9 cellular contexts compared by ENCODE assay signal in genomic region chr17:4327638-4328037, GRCh38. TPM values are rescaled to one million over a fixed set of nuclear protein-coding genes. Genes with fewer than 3 reads are reported as not detected.
DNase-seq lines count a peak whose midpoint lies in the region; ATAC-seq and TF ChIP-seq lines count a peak whose summit lies in the region.
"Had no signal": no experiment of that assay in that cellular context is flagged by ENCODE, and none has a peak within 500 bp of the region (broad histone marks: within the 10 kb centered on the region; RNA-seq: fewer than 3 reads in every experiment).

No MANE protein-coding gene starts in this region.

- no peak overlapping the region for H3K4me3 ChIP-seq in right atrium auricular region
- no peak overlapping the region for H3K4me3 ChIP-seq in ascending aorta

- peaks cover 0 to 27% of the 10 kb centered on the region in 2 donors for H3K4me1 ChIP-seq in right atrium auricular region
- H3K4me1 ChIP-seq in ascending aorta, result peaks cover 0 to 12% of the 10 kb centered on the region in 2 donors

- ATAC-seq in Right ventricle myocardium superior (ENCODE audit: poor library complexity) (peak; percentile 55), GM18517 (IDR thresholded peaks at IDR 0.05; ENCODE audit: unreplicated experiment) (no peak)
- ATAC-seq in stimulated activated memory B cell treated with anti-CD40 and anti-IgM and Interleukin-4, amounts not matched to agents 10 μg/mL and 1 μg/mL and 100 μg/mL, for 72 hours, result no peak

- TF ChIP-seq CTCF in right atrium auricular region (IDR thresholded peaks at IDR 0.05) (no peak), ascending aorta (IDR thresholded peaks at IDR 0.05) (no peak)

- H3K36me3 ChIP-seq in right atrium auricular region, result no peaks in the 10 kb centered on the region
- no peaks in the 10 kb centered on the region for H3K36me3 ChIP-seq in ascending aorta

- H3K27me3 Mint-ChIP-seq in stimulated activated memory B cell treated with anti-CD40 and anti-IgM and Interleukin-4, amounts not matched to agents 10 μg/mL and 1 μg/mL and 100 μg/mL, for 72 hours, result no peaks in the 10 kb centered on the region

- H3K27me3 ChIP-seq in right atrium auricular region, result no peaks in the 10 kb centered on the region
- no peaks in the 10 kb centered on the region for H3K27me3 ChIP-seq in ascending aorta

- H3K27ac ChIP-seq in right atrium auricular region, result peak overlapping the region in 1 of 2 donors; percentile 57
- H3K27ac ChIP-seq in ascending aorta, result peak overlapping the region; percentile 59 to 72

- no peak for DNase-seq in Right ventricle myocardium superior
- DNase-seq in right atrium auricular region (ENCODE audit: low spot score), result no peak
- DNase-seq in ascending aorta (ENCODE audit: low spot score in 2 of 2), result peak in 1 of 2 donors; percentile 67
- peak; percentile 46 for DNase-seq in hepatic stellate cell (ENCODE audit: low spot score)
- DNase-seq in C1 segment of cervical spinal cord (lab: John Stamatoyannopoulos, UW), result no peak
- DNase-seq in HUDEP-2 (lab: John Stamatoyannopoulos, UW; ENCODE audit: unreplicated experiment in 76 of 76), result no peak
- DNase-seq: effector CD4-positive, alpha-beta T cell had no signal

- peaks cover 32% of the 10 kb centered on the region for H3K36me3 Mint-ChIP-seq in stimulated activated memory B cell treated with anti-CD40 and anti-IgM and Interleukin-4, amounts not matched to agents 10 μg/mL and 1 μg/mL and 100 μg/mL, for 72 hours

- H3K4me1 Mint-ChIP-seq in stimulated activated memory B cell treated with anti-CD40 and anti-IgM and Interleukin-4, amounts not matched to agents 10 μg/mL and 1 μg/mL and 100 μg/mL, for 72 hours, result peaks cover 62% of the 10 kb centered on the region

- H3K9me3 Mint-ChIP-seq in stimulated activated memory B cell treated with anti-CD40 and anti-IgM and Interleukin-4, amounts not matched to agents 10 μg/mL and 1 μg/mL and 100 μg/mL, for 72 hours, result peaks cover 6% of the 10 kb centered on the region

- H3K9me3 ChIP-seq in right atrium auricular region (no peaks in the 10 kb centered on the region), ascending aorta (no peaks in the 10 kb centered on the region)

- no peak overlapping the region for H3K4me3 Mint-ChIP-seq in stimulated activated memory B cell treated with anti-CD40 and anti-IgM and Interleukin-4, amounts not matched to agents 10 μg/mL and 1 μg/mL and 100 μg/mL, for 72 hours

- intact Hi-C loops in Right ventricle myocardium superior (cut with DNase I), result no loop called here
- intact Hi-C loops in ascending aorta (cut with DNase I), result no loop called here

- H3K27ac Mint-ChIP-seq in stimulated activated memory B cell treated with anti-CD40 and anti-IgM and Interleukin-4, amounts not matched to agents 10 μg/mL and 1 μg/mL and 100 μg/mL, for 72 hours, result no peak overlapping the region

RNA-seq across cellular contexts. Expression of gene UBE2G1, which starts 38.8 kb away (rescaled TPM):
- total RNA-seq in Right ventricle myocardium superior, result 107 TPM
- total RNA-seq in right atrium auricular region, result 10 to 100 TPM; 39.5 to 58.5 TPM
- 27.9 TPM for total RNA-seq in ascending aorta
